In the genomic region with DNA sequence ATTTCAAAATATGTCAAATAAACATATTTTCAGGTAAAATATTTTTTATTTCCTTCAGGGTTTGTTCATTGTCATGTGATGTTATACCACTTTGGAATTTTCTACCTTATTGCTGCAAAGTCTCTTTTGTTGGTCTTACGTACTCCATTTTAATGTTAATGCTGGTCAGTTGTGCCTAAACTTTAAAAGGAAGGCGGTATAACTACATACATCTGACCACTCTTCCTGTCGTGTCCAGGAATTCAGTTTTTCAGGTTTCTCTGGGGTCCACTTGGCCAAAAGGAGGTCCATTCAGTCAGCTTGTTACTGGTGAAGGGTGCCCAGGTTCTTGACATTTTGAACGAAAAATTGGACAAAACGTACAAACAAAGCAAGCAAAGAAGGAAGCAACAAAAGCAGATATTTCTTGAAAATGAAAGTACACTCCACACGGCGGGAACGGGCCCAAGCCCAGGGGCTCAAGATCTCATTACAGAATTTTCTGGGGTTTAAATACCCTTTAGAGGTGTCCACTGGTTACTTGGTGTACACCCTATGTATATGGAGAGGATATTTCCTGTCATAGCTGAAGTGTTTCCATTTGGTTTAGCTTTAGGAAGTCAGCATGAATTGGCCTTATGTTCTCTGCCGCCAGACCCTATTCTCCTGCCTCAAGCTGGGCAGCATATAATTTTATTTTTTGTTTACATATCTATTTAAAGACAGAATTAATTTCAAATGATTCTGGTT, we compare ENCODE assay signal across 19 cellular contexts.
"Had no signal": no experiment of that assay in that cellular context is flagged by ENCODE, and none has a peak within 500 bp of the region (broad histone marks: within the 10 kb centered on the region; RNA-seq: fewer than 3 reads in every experiment).

No MANE protein-coding gene starts in this region.

- ATAC-seq: stimulated activated naive B cell treated with anti-CD40 and anti-IgM and Interleukin-4, amounts not matched to agents 10 μg/mL and 1 μg/mL and 100 μg/mL, for 72 hours had no signal

- H3K4me1 ChIP-seq: sigmoid colon, stomach, transverse colon had no signal

- H3K27me3 Mint-ChIP-seq: naive B cell; stimulated activated naive B cell treated with anti-CD40 and anti-IgM and Interleukin-4, amounts not matched to agents 10 μg/mL and 1 μg/mL and 100 μg/mL, for 72 hours had no signal

- H3K4me1 Mint-ChIP-seq: naive B cell; nephron; stimulated activated naive B cell treated with anti-CD40 and anti-IgM and Interleukin-4, amounts not matched to agents 10 μg/mL and 1 μg/mL and 100 μg/mL, for 72 hours had no signal

- H3K4me3 Mint-ChIP-seq: naive B cell; nephron; stimulated activated naive B cell treated with anti-CD40 and anti-IgM and Interleukin-4, amounts not matched to agents 10 μg/mL and 1 μg/mL and 100 μg/mL, for 72 hours had no signal

- H3K27ac ChIP-seq: dorsolateral prefrontal cortex, neutrophil, sigmoid colon, skin epidermis, stomach, thoracic aorta, transverse colon had no signal

- DNase-seq: cortex of kidney; dorsolateral prefrontal cortex; effector CD8-positive, alpha-beta T cell; foreskin melanocyte; head of caudate nucleus; hippocampal formation; naive B cell; posterior cingulate gyrus; sigmoid colon; stimulated activated CD4-positive, alpha-beta T cell treated with anti-CD3 and anti-CD28 coated beads, Interleukin-2, amount 100 ng/mL, for 24 hours; stimulated activated CD4-positive, alpha-beta T cell treated with anti-CD3 and anti-CD28 coated beads, Interleukin-4, amount 100 ng/mL, for 4 hours; stimulated activated naive B cell treated with anti-CD40 and anti-IgM and Interleukin-4, amounts not matched to agents 10 μg/mL and 1 μg/mL and 100 μg/mL, for 72 hours; stomach; substantia nigra; transverse colon had no signal

- H3K9me3 ChIP-seq: neutrophil, sigmoid colon, stomach, thoracic aorta, transverse colon had no signal

- H3K27ac Mint-ChIP-seq: naive B cell; nephron; stimulated activated naive B cell treated with anti-CD40 and anti-IgM and Interleukin-4, amounts not matched to agents 10 μg/mL and 1 μg/mL and 100 μg/mL, for 72 hours had no signal

- H3K36me3 ChIP-seq: neutrophil, sigmoid colon, stomach, thoracic aorta, transverse colon had no signal

- H3K9me3 Mint-ChIP-seq: nephron had no signal

- H3K27me3 ChIP-seq: dorsolateral prefrontal cortex, neutrophil, sigmoid colon, stomach, transverse colon had no signal

- H3K4me3 ChIP-seq: dorsolateral prefrontal cortex, sigmoid colon, skin epidermis, stomach, thoracic aorta, transverse colon had no signal

- H3K36me3 Mint-ChIP-seq: naive B cell; stimulated activated naive B cell treated with anti-CD40 and anti-IgM and Interleukin-4, amounts not matched to agents 10 μg/mL and 1 μg/mL and 100 μg/mL, for 72 hours had no signal
